In the genomic region with DNA sequence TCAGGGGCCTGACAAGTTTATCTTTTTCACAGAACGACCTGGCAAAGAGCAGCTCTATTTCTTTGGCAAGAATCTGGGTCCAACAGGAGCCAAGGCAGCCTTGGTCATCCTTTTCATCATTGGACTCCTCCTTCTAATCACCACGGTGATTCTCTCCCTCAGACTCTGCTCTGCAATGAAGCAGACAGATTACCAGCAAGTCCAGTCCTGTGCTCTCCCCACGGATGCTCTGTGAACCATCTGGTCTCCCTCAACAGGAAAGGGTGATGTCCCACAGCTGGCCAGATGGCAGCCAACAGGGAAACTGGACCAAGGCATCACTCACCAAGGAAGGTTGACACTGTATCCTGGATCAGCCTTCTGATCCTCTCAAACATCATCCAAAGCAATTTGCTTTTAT, we compare ENCODE assay signal across 19 cellular contexts.
"Had no signal": no experiment of that assay in that cellular context is flagged by ENCODE, and none has a peak within 500 bp of the region (broad histone marks: within the 10 kb centered on the region; RNA-seq: fewer than 3 reads in every experiment).

No MANE protein-coding gene starts in this region.

- ATAC-seq: activated CD4-positive, alpha-beta T cell treated with anti-CD3 and anti-CD28 coated beads for 36 hours; lower lobe of right lung; pancreas; stimulated activated effector memory CD8-positive, alpha-beta T cell treated with anti-CD3 and anti-CD28 coated beads, Interleukin-12 subunit alpha, Interleukin-12 subunit beta, amount 100 ng/mL, for 72 hours had no signal

- H3K36me3 ChIP-seq: lower lobe of right lung, pancreas, upper lobe of left lung had no signal

- H3K4me3 ChIP-seq: lower lobe of right lung, pancreas, upper lobe of left lung had no signal

- H3K27me3 Mint-ChIP-seq: dendritic cell treated with granulocyte-macrophage colony-stimulating factor and Interleukin-4, amounts not matched to agents 40 ng/mL and 50 ng/mL, for 4 days; naive B cell had no signal

- DNase-seq: activated CD4-positive, alpha-beta memory T cell treated with anti-CD3 and anti-CD28 coated beads, Interleukin-2, amount 10 ng/mL, durations not matched to agents 7 days and 5 days; activated CD4-positive, alpha-beta T cell treated with anti-CD3 and anti-CD28 coated beads for 36 hours; activated naive CD8-positive, alpha-beta T cell treated with anti-CD3 and anti-CD28 coated beads, Interleukin-2, amount 10 ng/mL, durations not matched to agents 7 days and 5 days; central memory CD4-positive, alpha-beta T cell; erythroblast; foreskin fibroblast; kidney; lower lobe of right lung; midbrain; naive B cell; pancreas; SK-N-SH; small intestine; substantia nigra; T-helper 1 cell; upper lobe of left lung had no signal

- H3K4me3 Mint-ChIP-seq: activated CD4-positive, alpha-beta memory T cell treated with anti-CD3 and anti-CD28 coated beads, Interleukin-2, amount 10 ng/mL, durations not matched to agents 7 days and 5 days; activated CD4-positive, alpha-beta T cell treated with anti-CD3 and anti-CD28 coated beads for 36 hours; activated naive CD8-positive, alpha-beta T cell treated with anti-CD3 and anti-CD28 coated beads, Interleukin-2, amount 10 ng/mL, durations not matched to agents 7 days and 5 days; dendritic cell treated with granulocyte-macrophage colony-stimulating factor and Interleukin-4, amounts not matched to agents 40 ng/mL and 50 ng/mL, for 4 days; naive B cell; stimulated activated effector memory CD8-positive, alpha-beta T cell treated with anti-CD3 and anti-CD28 coated beads, Interleukin-12 subunit alpha, Interleukin-12 subunit beta, amount 100 ng/mL, for 72 hours had no signal

- H3K9me3 ChIP-seq: lower lobe of right lung, pancreas, SK-N-SH, upper lobe of left lung had no signal

- H3K9ac ChIP-seq: SK-N-SH had no signal

- H3K9me3 Mint-ChIP-seq: activated naive CD8-positive, alpha-beta T cell treated with anti-CD3 and anti-CD28 coated beads, Interleukin-2, amount 10 ng/mL, durations not matched to agents 7 days and 5 days; dendritic cell treated with granulocyte-macrophage colony-stimulating factor and Interleukin-4, amounts not matched to agents 40 ng/mL and 50 ng/mL, for 4 days; stimulated activated effector memory CD8-positive, alpha-beta T cell treated with anti-CD3 and anti-CD28 coated beads, Interleukin-12 subunit alpha, Interleukin-12 subunit beta, amount 100 ng/mL, for 72 hours had no signal

- H3K36me3 Mint-ChIP-seq: activated naive CD8-positive, alpha-beta T cell treated with anti-CD3 and anti-CD28 coated beads, Interleukin-2, amount 10 ng/mL, durations not matched to agents 7 days and 5 days; stimulated activated effector memory CD8-positive, alpha-beta T cell treated with anti-CD3 and anti-CD28 coated beads, Interleukin-12 subunit alpha, Interleukin-12 subunit beta, amount 100 ng/mL, for 72 hours had no signal

- H3K4me1 Mint-ChIP-seq: activated CD4-positive, alpha-beta memory T cell treated with anti-CD3 and anti-CD28 coated beads, Interleukin-2, amount 10 ng/mL, durations not matched to agents 7 days and 5 days; activated CD4-positive, alpha-beta T cell treated with anti-CD3 and anti-CD28 coated beads for 36 hours; activated naive CD8-positive, alpha-beta T cell treated with anti-CD3 and anti-CD28 coated beads, Interleukin-2, amount 10 ng/mL, durations not matched to agents 7 days and 5 days; stimulated activated effector memory CD8-positive, alpha-beta T cell treated with anti-CD3 and anti-CD28 coated beads, Interleukin-12 subunit alpha, Interleukin-12 subunit beta, amount 100 ng/mL, for 72 hours had no signal

- H3K27ac ChIP-seq: lower lobe of right lung, pancreas, upper lobe of left lung, VCaP had no signal

- FAIRE-seq: kidney, pancreas, small intestine had no signal

- H3K4me2 ChIP-seq: SK-N-SH had no signal

- H3K4me1 ChIP-seq: lower lobe of right lung had no signal

- H3K27me3 ChIP-seq: pancreas, upper lobe of left lung had no signal
